In the genomic region with DNA sequence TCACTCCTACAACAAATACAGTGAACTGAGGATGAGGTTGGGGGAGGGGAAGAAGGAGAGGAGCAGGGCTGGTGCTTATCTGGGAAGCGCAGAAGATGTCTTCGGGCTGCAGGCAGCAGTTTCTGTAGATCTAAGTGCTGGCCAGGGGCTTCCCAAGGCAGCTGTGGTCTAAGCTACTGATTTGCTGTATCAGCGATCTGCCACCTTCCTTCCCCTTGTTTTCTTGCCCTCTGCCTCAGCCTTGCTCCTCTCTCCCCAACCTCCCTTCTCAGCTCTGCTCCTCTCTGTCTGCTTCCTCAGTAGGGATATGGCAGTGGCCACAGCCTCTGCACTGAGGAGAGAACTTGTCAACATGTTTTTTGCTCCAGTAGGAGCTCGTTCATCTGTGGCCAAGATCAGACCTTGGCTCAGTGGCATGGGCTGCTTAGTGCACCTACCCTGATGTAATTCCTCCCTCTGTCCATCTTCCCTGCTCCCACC, we compare ENCODE assay signal across 17 cellular contexts. TPM values are rescaled to one million over a fixed set of nuclear protein-coding genes. Genes with fewer than 3 reads are reported as not detected.
DNase-seq lines count a peak whose midpoint lies in the region; ATAC-seq and TF ChIP-seq lines count a peak whose summit lies in the region.
"Had no signal": no experiment of that assay in that cellular context is flagged by ENCODE, and none has a peak within 500 bp of the region (broad histone marks: within the 10 kb centered on the region; RNA-seq: fewer than 3 reads in every experiment).

No MANE protein-coding gene starts in this region.

- intact Hi-C loops in Right ventricle myocardium superior (cut with DNase I), result no loop called here
- intact Hi-C loops in right lobe of liver (cut with DNase I), result no loop called here
- intact Hi-C loops in spleen (cut with DNase I; ENCODE audit: low total_unique reads), result no loop called here
- intact Hi-C loops in Caco-2 (cut with micrococcal nuclease; ENCODE audit: unreplicated experiment), result no loop called here

- H3K4me3 Mint-ChIP-seq in Caco-2 (ENCODE audit: unreplicated experiment), result no peak overlapping the region

- 40% methylated on average over 4 of the region's 4 CpGs for WGBS in right lobe of liver (ENCODE audit: insufficient coverage, low coverage, low lambda C conversion rate, missing lambda C conversion rate)
- 11 to 26% (median 16%) methylated on average over 4 of the region's 4 CpGs for WGBS in spleen, 5 donors
- WGBS in tibial nerve, 2 donors, result 39 to 46% methylated on average over 4 of the region's 4 CpGs

- no peak overlapping the region for H3K27ac Mint-ChIP-seq in Caco-2 (ENCODE audit: unreplicated experiment)

- POLR2A ChIA-PET in Caco-2 (lab: Charles Lee), result no interaction called here

- no TSS peak for BruUV-seq in Caco-2 (replicated peaks; lab: Mats Ljungman, UMichigan)

- H3K27me3 ChIP-seq in right atrium auricular region, result no peaks in the 10 kb centered on the region
- H3K27me3 ChIP-seq in right lobe of liver, result no peaks in the 10 kb centered on the region
- no peaks in the 10 kb centered on the region for H3K27me3 ChIP-seq in spleen (replicated peaks in 1 of 7)
- H3K27me3 ChIP-seq in Caco-2 (replicated peaks; ENCODE audit: control insufficient read depth, insufficient read depth, low read length), result no peaks in the 10 kb centered on the region
- no peaks in the 10 kb centered on the region for H3K27me3 ChIP-seq in tibial nerve
- H3K27me3 ChIP-seq: heart right ventricle had no signal

- no peak for TF ChIP-seq EP300 in tibial nerve (IDR thresholded peaks at IDR 0.05)

- peaks cover 6% of the 10 kb centered on the region for H3K36me3 Mint-ChIP-seq in Caco-2 (ENCODE audit: insufficient read depth, unreplicated experiment)

- peaks cover 22% of the 10 kb centered on the region for H3K4me1 Mint-ChIP-seq in Caco-2 (ENCODE audit: low read depth, unreplicated experiment)

- CTCF ChIA-PET in Caco-2 (lab: Charles Lee), result no interaction called here

- peaks cover 10% of the 10 kb centered on the region for H3K9me3 Mint-ChIP-seq in Caco-2 (ENCODE audit: unreplicated experiment)

- no peak overlapping the region for H3K4me3 ChIP-seq in right atrium auricular region
- H3K4me3 ChIP-seq in right lobe of liver, result no peak overlapping the region
- no peak overlapping the region for H3K4me3 ChIP-seq in spleen
- no peak overlapping the region for H3K4me3 ChIP-seq in Caco-2 (ENCODE audit: low read depth, low read length)
- H3K4me3 ChIP-seq in tibial nerve, result no peak overlapping the region
- H3K4me3 ChIP-seq: GM23248, heart right ventricle, PC-9 had no signal

- H3K9me3 ChIP-seq in right atrium auricular region (no peaks in the 10 kb centered on the region), right lobe of liver (no peaks in the 10 kb centered on the region), spleen (no peaks in the 10 kb centered on the region), Caco-2 (no peaks in the 10 kb centered on the region; the same call in 1 of the 2 replicates), tibial nerve (no peaks in the 10 kb centered on the region)
- H3K9me3 ChIP-seq: heart right ventricle had no signal

- H3K4me1 ChIP-seq in right atrium auricular region, result peaks cover 0 to 6% of the 10 kb centered on the region in 2 donors
- peaks cover 0 to 10% (median 0%) of the 10 kb centered on the region in 4 donors for H3K4me1 ChIP-seq in right lobe of liver
- peaks cover 0 to 23% (median 10%) of the 10 kb centered on the region in 6 donors for H3K4me1 ChIP-seq in spleen
- peaks cover 14% of the 10 kb centered on the region for H3K4me1 ChIP-seq in Caco-2
- H3K4me1 ChIP-seq in tibial nerve, result peaks cover 0 to 10% (median 0%) of the 10 kb centered on the region in 4 donors

- no peaks in the 10 kb centered on the region for H3K27me3 Mint-ChIP-seq in Caco-2 (ENCODE audit: insufficient read depth, unreplicated experiment)

- DNase-seq in Right ventricle myocardium superior (no peak), right atrium auricular region (ENCODE audit: low spot score) (no peak), caudate nucleus (lab: John Stamatoyannopoulos, UW) (peak in 10 of 61 donors; percentile 2 to 26 (median 7)), right lobe of liver (no peak), spleen (no peak), DMS79 treated with DMSO at 0.1 percent for 48 hours (lab: John Stamatoyannopoulos, UW) (no peak), Caco-2 (no peak), tibial nerve (ENCODE audit: low spot score in 2 of 2) (no peak)
- DNase-seq: ACHN, activated T-cell treated with anti-CD3 and anti-CD28 coated beads for 4 hours, cerebellar nuclear complex, GM23248, heart right ventricle, NCI-H1417 treated with DMSO at 0.1 percent for 48 hours, NCI-H446, PC-9 had no signal

- TF ChIP-seq POLR2A in right lobe of liver (IDR thresholded peaks at IDR 0.05), result no peak
- TF ChIP-seq POLR2A in spleen (IDR thresholded peaks at IDR 0.05), result no peak
- no peak for TF ChIP-seq POLR2A in tibial nerve (IDR thresholded peaks at IDR 0.05)

- TF ChIP-seq CTCF in right atrium auricular region (IDR thresholded peaks at IDR 0.05), result no peak
- no peak for TF ChIP-seq CTCF in right lobe of liver (IDR thresholded peaks at IDR 0.05)
- no peak for TF ChIP-seq CTCF in spleen (IDR thresholded peaks at IDR 0.05 in 8 of 11, conservative IDR thresholded peaks at IDR 0.05 in 3 of 11)
- no peak for TF ChIP-seq CTCF in Caco-2 (IDR thresholded peaks at IDR 0.05; ENCODE audit: insufficient read depth in 1 of 2, low read depth in 1 of 2, low read length in 1 of 2, severe bottlenecking in 1 of 2, unreplicated experiment in 1 of 2)
- no peak for TF ChIP-seq CTCF in tibial nerve (IDR thresholded peaks at IDR 0.05)

- H3K36me3 ChIP-seq in right atrium auricular region (no peaks in the 10 kb centered on the region), right lobe of liver (no peaks in the 10 kb centered on the region), spleen (no peaks in the 10 kb centered on the region), Caco-2 (ENCODE audit: control insufficient read depth, insufficient read depth, low read length) (no peaks in the 10 kb centered on the region), tibial nerve (no peaks in the 10 kb centered on the region)
- H3K36me3 ChIP-seq: heart right ventricle had no signal

- H3K27ac ChIP-seq in right atrium auricular region, result no peak overlapping the region
- peak overlapping the region; percentile 54 for H3K27ac ChIP-seq in caudate nucleus (ENCODE audit: low read depth, low read length)
- H3K27ac ChIP-seq in right lobe of liver, result no peak overlapping the region
- H3K27ac ChIP-seq in spleen, result peak overlapping the region in 5 of 8 donors; percentile 26 to 42 (median 31)
- no peak overlapping the region for H3K27ac ChIP-seq in tibial nerve
- H3K27ac ChIP-seq: GM23248, heart right ventricle, PC-9 had no signal

- ATAC-seq in Right ventricle myocardium superior (ENCODE audit: poor library complexity) (peak; percentile 57), right lobe of liver (peak; percentile 50 to 88 (median 60))
- ATAC-seq: activated CD4-positive, CD25-positive, alpha-beta regulatory T cell treated with anti-CD3 and anti-CD28 coated beads, Interleukin-2, amount 50 U/mL, for 24 hours had no signal

RNA-seq across cellular contexts. Expression of a gene that starts 42.8 kb away (rescaled TPM):
- total RNA-seq in Right ventricle myocardium superior (137 TPM), right atrium auricular region (100 to 1,000 TPM; 244 to 263 TPM), right lobe of liver (100 to 1,000 TPM; 150 to 341 (median 278) TPM), spleen (100 to 1,000 TPM; 254 to 504 (median 337) TPM), Caco-2 (2022) (265 and 278 TPM in 2 replicates), tibial nerve (100 to 1,000 TPM; 368 to 466 (median 413) TPM)
- 10 to 100 TPM; 20.4 to 33.8 (median 27.6) TPM for polyA plus RNA-seq in spleen

Comparison
In these comparisons a context has a peak if more than half of its experiments do, and no peak if none do; other contexts are left out.
1. H3K27ac ChIP-seq: peak in caudate nucleus (single experiment) and spleen (5 of 8); none in right atrium auricular region (0 of 2), right lobe of liver (0 of 3) and tibial nerve (0 of 4).